In genomic region chr5:127517110-127517479, GRCh38 we compare ENCODE assay signal across 7 cellular contexts. TPM values are rescaled to one million over a fixed set of nuclear protein-coding genes. Genes with fewer than 3 reads are reported as not detected.
DNase-seq lines count a peak whose midpoint lies in the region; ATAC-seq and TF ChIP-seq lines count a peak whose summit lies in the region.

No MANE protein-coding gene starts in this region.

- CTCF ChIA-PET in MCF 10A (lab: Yijun Ruan, JAX): interaction anchor here (0.6 kb wide), 1 partner anchor 23 kb away, joined by 3 read pairs; no protein-coding TSS in a partner anchor

- H3K27ac ChIP-seq in GM23338 (ENCODE audit: low read depth) (no peak overlapping the region), mesodermal cell (ENCODE audit: low read depth, low read length, severe bottlenecking) (peak overlapping the region; percentile 26)

- H3K27me3 Mint-ChIP-seq in GM23338 (ENCODE audit: insufficient read depth, low read depth, poor library complexity) (peaks cover 7% of the 10 kb centered on the region), MCF 10A (ENCODE audit: insufficient read depth, unreplicated experiment) (peaks cover 3% of the 10 kb centered on the region)

- peaks cover 18% of the 10 kb centered on the region for H3K9me3 ChIP-seq in mesodermal cell (ENCODE audit: control insufficient read depth, low read length)

- peak overlapping the region; percentile 77 for H3K4me2 ChIP-seq in GM23338

- H3K9me3 Mint-ChIP-seq in GM23338 (peaks cover 17% of the 10 kb centered on the region), MCF 10A (ENCODE audit: unreplicated experiment) (peaks cover 24% of the 10 kb centered on the region)

- H2AFZ ChIP-seq in GM23338: peak overlapping the region; percentile 100

- POLR2A ChIA-PET in MCF 10A (lab: Yijun Ruan, JAX): interaction anchor here (0.6 to 2.5 kb wide), 6 partner anchors 9 to 589 kb away, joined by 3 to 16 read pairs (median 4); no protein-coding TSS in a partner anchor

- H3K9me2 ChIP-seq in GM23338 (ENCODE audit: insufficient read depth): no peaks in the 10 kb centered on the region

- 41 to 51% methylated on average over 7 to 9 of the region's 9 CpGs for WGBS in mesodermal cell (ENCODE audit: insufficient coverage in 2 of 2), 2 experiments

- no peaks in the 10 kb centered on the region for H3K27me3 ChIP-seq in GM23338 (ENCODE audit: insufficient read depth)

- peak overlapping the region; percentile 98 for H3K4me3 ChIP-seq in GM23338
- peak overlapping the region; percentile 97 for H3K4me3 ChIP-seq in mesodermal cell (ENCODE audit: extremely low read depth, insufficient read depth, low read length, poor library complexity, severe bottlenecking)

- H3K4me1 ChIP-seq in GM23338 (ENCODE audit: insufficient read depth): peaks cover 6% of the 10 kb centered on the region; the same call in 1 of the 2 replicates
- no peaks in the 10 kb centered on the region for H3K4me1 ChIP-seq in mesodermal cell (ENCODE audit: control insufficient read depth, insufficient read depth, low read length, poor library complexity, severe bottlenecking)

- H3K4me3 Mint-ChIP-seq in GM23338 (peak overlapping the region; percentile 81), MCF 10A (ENCODE audit: unreplicated experiment) (peak overlapping the region; percentile 77)

- TF ChIP-seq CTCF in GM23338 (conservative IDR thresholded peaks at IDR 0.05; ENCODE audit: low read depth in 2 of 2) (no peak), MCF 10A (IDR thresholded peaks at IDR 0.05; ENCODE audit: unreplicated experiment) (no peak)

- H3K4me1 Mint-ChIP-seq in GM23338 (peaks cover 13% of the 10 kb centered on the region), MCF 10A (ENCODE audit: insufficient read depth, unreplicated experiment) (peaks cover 22% of the 10 kb centered on the region)

- TF ChIP-seq POLR2A in GM18505 (IDR thresholded peaks at IDR 0.05; ENCODE audit: borderline replicate concordance, extremely low read depth, insufficient read depth, insufficient read length): no peak

- BruUV-seq in MCF 10A (replicated peaks; lab: Mats Ljungman, UMichigan): no TSS peak

- H3K36me3 ChIP-seq in GM23338 (ENCODE audit: insufficient read depth): peaks cover 19% of the 10 kb centered on the region
- H3K36me3 ChIP-seq in mesodermal cell (ENCODE audit: control insufficient read depth, insufficient read depth, low read length): peaks cover 31% of the 10 kb centered on the region

- DNase-seq in GM23338 (ENCODE audit: low spot score): no peak
- DNase-seq in Kasumi-1 (lab: John Stamatoyannopoulos, UW): peak; percentile 47 to 72
- DNase-seq in MCF 10A (ENCODE audit: unreplicated experiment): no peak
- no peak for DNase-seq in AG20443 (ENCODE audit: low spot score)
- DNase-seq in NCI-H345 (lab: John Stamatoyannopoulos, UW): no peak

- peaks cover 43% of the 10 kb centered on the region for H3K79me2 ChIP-seq in GM23338 (replicated peaks; ENCODE audit: insufficient read depth)

- ATAC-seq in GM18505 (IDR thresholded peaks at IDR 0.05; ENCODE audit: unreplicated experiment): peak; percentile 16
- ATAC-seq in GM23338: peak; percentile 8; the same call in 2 of the 3 replicates

- H3K27ac Mint-ChIP-seq in GM23338 (peak overlapping the region; percentile 76; the same call in 1 of the 2 replicates), MCF 10A (ENCODE audit: low read depth, unreplicated experiment) (peak overlapping the region; percentile 59)

- intact Hi-C loops in MCF 10A (cut with micrococcal nuclease): no loop called here

- peaks cover 10% of the 10 kb centered on the region; the same call in 1 of the 2 replicates for H4K20me1 ChIP-seq in GM23338 (replicated peaks; ENCODE audit: insufficient read depth)

- H3K36me3 Mint-ChIP-seq in GM23338 (ENCODE audit: low read depth) (peaks cover 31% of the 10 kb centered on the region), MCF 10A (ENCODE audit: insufficient read depth, unreplicated experiment) (peaks cover 7% of the 10 kb centered on the region)

- no peaks in the 10 kb centered on the region for H3F3A ChIP-seq in GM23338 (replicated peaks; ENCODE audit: low read depth)

TF ChIP-seq in GM23338, 12 proteins besides CTCF, POLR2A, EP300 and RAD21:
- TF ChIP-seq ZNF114 (CRISPR knock-in tag; IDR thresholded peaks at IDR 0.05) (peak; percentile 59; the same call in 1 of the 2 replicates), REST (IDR thresholded peaks at IDR 0.05; ENCODE audit: unreplicated experiment) (no peak)
TF ChIP-seq in GM23338: peak in this region for 1.

RNA-seq across cellular contexts. Expression of gene PRRC1, which starts 0.3 kb away (rescaled TPM):
- total RNA-seq in GM23338 (2014; rRNA removed; shearing (Covaris generic)): 64.7 and 65.8 TPM in 2 replicates
- 70.7 and 72.6 TPM in 2 replicates for polyA plus RNA-seq in GM23338 (2016; fragmentation: Nextera tagmentation; extraction: Ambion mirVana)
- 109 and 121 TPM in 2 replicates for total RNA-seq in MCF 10A (2022)
- 65.1 TPM for polyA plus RNA-seq in mesodermal cell (2013, experiment 1 of 2)
- polyA plus RNA-seq in mesodermal cell (2013, experiment 2 of 2): 61.0 TPM

Comparison
In these comparisons a context has a peak if more than half of its experiments do, and no peak if none do; other contexts are left out.
1. DNase-seq: peak in Kasumi-1 (2 of 2); none in GM23338 (single experiment), MCF 10A (single experiment), AG20443 (single experiment) and NCI-H345 (single experiment).